Comparison of ENCODE assay signal across 8 cellular contexts in genomic region chr3:151085227-151085888, GRCh38.
DNase-seq lines count a peak whose midpoint lies in the region; ATAC-seq lines count a peak whose summit lies in the region.

A gene with protein sequence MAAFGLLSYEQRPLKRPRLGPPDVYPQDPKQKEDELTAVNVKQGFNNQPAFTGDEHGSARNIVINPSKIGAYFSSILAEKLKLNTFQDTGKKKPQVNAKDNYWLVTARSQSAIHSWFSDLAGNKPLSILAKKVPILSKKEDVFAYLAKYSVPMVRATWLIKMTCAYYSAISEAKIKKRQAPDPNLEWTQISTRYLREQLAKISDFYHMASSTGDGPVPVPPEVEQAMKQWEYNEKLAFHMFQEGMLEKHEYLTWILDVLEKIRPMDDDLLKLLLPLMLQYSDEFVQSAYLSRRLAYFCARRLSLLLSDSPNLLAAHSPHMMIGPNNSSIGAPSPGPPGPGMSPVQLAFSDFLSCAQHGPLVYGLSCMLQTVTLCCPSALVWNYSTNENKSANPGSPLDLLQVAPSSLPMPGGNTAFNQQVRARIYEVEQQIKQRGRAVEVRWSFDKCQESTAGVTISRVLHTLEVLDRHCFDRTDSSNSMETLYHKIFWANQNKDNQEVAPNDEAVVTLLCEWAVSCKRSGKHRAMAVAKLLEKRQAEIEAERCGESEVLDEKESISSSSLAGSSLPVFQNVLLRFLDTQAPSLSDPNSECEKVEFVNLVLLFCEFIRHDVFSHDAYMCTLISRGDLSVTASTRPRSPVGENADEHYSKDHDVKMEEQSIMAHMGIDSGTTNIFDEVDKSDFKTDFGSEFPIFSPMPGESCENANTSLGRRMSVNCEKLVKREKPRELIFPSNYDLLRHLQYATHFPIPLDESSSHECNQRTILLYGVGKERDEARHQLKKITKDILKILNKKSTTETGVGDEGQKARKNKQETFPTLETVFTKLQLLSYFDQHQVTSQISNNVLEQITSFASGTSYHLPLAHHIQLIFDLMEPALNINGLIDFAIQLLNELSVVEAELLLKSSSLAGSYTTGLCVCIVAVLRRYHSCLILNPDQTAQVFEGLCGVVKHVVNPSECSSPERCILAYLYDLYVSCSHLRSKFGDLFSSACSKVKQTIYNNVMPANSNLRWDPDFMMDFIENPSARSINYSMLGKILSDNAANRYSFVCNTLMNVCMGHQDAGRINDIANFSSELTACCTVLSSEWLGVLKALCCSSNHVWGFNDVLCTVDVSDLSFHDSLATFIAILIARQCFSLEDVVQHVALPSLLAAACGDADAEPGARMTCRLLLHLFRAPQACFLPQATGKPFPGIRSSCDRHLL (N-terminal part only) (plus strand): TSS chr3:151085664. CDS start chr3:151086927, 1,263 bp downstream.

- peak; percentile 98 for DNase-seq in AG20443 (ENCODE audit: low spot score)
- DNase-seq in NCI-H345 treated with DMSO at 0.1 percent for 48 hours (lab: John Stamatoyannopoulos, UW; ENCODE audit: unreplicated experiment), result peak; percentile 22
- peak; percentile 47 for DNase-seq in activated CD8-positive, alpha-beta memory T cell treated with anti-CD3 and anti-CD28 coated beads, Interleukin-2, amount 50 U/mL, for 4 hours
- peak; percentile 40 for DNase-seq in epithelial cell of prostate (ENCODE audit: low read depth, low spot score)
- peak; percentile 81 for DNase-seq in midbrain (lab: John Stamatoyannopoulos, UW)
- peak; percentile 24 for DNase-seq in stimulated activated CD8-positive, alpha-beta memory T cell treated with anti-CD3 and anti-CD28 coated beads, Interleukin-7, amount 100 ng/mL, for 24 hours (ENCODE audit: low read depth)

- peak; percentile 73 for ATAC-seq in GM18909 (IDR thresholded peaks at IDR 0.05; ENCODE audit: poor library complexity, unreplicated experiment)
- ATAC-seq in HG03159 (IDR thresholded peaks at IDR 0.05; ENCODE audit: unreplicated experiment), result peak; percentile 64

- H3K27ac ChIP-seq in epithelial cell of prostate, result no peak within 1 kb of the TSS

Comparison
In these comparisons a context has a peak if more than half of its experiments do, and no peak if none do; other contexts are left out.
1. DNase-seq: peak in every context shown above with its lines; median percentile 98 in AG20443; 81 in midbrain; 47 in activated CD8-positive, alpha-beta memory T cell treated with anti-CD3 and anti-CD28 coated beads, Interleukin-2, amount 50 U/mL, for 4 hours; 40 in epithelial cell of prostate; 24 in stimulated activated CD8-positive, alpha-beta memory T cell treated with anti-CD3 and anti-CD28 coated beads, Interleukin-7, amount 100 ng/mL, for 24 hours; 22 in NCI-H345 treated with DMSO at 0.1 percent for 48 hours.